11 cellular contexts compared by ENCODE assay signal in the genomic region with DNA sequence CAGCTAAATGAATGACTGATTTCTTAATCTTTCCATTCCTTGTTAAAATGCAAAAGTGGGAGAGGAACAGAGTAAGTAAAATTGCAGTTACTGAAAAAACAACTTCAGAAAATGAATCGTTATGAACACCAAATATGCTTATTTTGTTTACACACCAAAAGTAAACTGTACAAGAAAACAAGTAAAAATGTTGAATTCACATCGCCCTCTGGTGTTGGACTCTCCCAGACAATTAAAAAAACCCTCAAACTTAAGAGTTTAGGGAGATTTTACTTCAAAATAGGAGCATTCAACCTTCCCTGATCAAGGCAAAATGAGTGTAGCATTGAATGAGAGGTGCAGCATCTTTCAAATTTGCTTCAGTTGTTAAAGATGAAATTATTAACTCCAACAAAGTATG. TPM values are rescaled to one million over a fixed set of nuclear protein-coding genes. Genes with fewer than 3 reads are reported as not detected.
A peak's percentile ranks its signal among the peaks of the same experiment; 100 is the strongest.
DNase-seq lines count a peak whose midpoint lies in the region; ATAC-seq and TF ChIP-seq lines count a peak whose summit lies in the region.
"Had no signal": no experiment of that assay in that cellular context is flagged by ENCODE, and none has a peak within 500 bp of the region (broad histone marks: within the 10 kb centered on the region; RNA-seq: fewer than 3 reads in every experiment).

No MANE protein-coding gene starts in this region.

- no peaks in the 10 kb centered on the region for H3K27me3 Mint-ChIP-seq in progenitor cell of endocrine pancreas

- no peak overlapping the region for H3K4me3 Mint-ChIP-seq in progenitor cell of endocrine pancreas (ENCODE audit: low read depth)

- peak; percentile 54 for TF ChIP-seq CTCF in progenitor cell of endocrine pancreas (IDR thresholded peaks at IDR 0.05; ENCODE audit: unreplicated experiment)

- no peaks in the 10 kb centered on the region for H3K36me3 Mint-ChIP-seq in progenitor cell of endocrine pancreas (ENCODE audit: insufficient read depth)

- H3K27ac Mint-ChIP-seq in progenitor cell of endocrine pancreas, result no peak overlapping the region

- ATAC-seq in HG02884 (IDR thresholded peaks at IDR 0.05; ENCODE audit: unreplicated experiment) (no peak), GM21528 (IDR thresholded peaks at IDR 0.05; ENCODE audit: low FRiP score, unreplicated experiment) (no peak)

- peaks cover 14% of the 10 kb centered on the region for H3K4me1 Mint-ChIP-seq in progenitor cell of endocrine pancreas (ENCODE audit: low read depth)

- no peaks in the 10 kb centered on the region for H3K9me3 Mint-ChIP-seq in progenitor cell of endocrine pancreas (ENCODE audit: low read depth)

- DNase-seq in NCI-H1417 (lab: John Stamatoyannopoulos, UW) (peak in 2 of 3 experiments; percentile 7 to 46), NCI-H1417 treated with DMSO at 0.1 percent for 48 hours (lab: John Stamatoyannopoulos, UW) (no peak), NCI-H2227 (lab: John Stamatoyannopoulos, UW; ENCODE audit: unreplicated experiment) (peak; percentile 6), dedifferentiated amniotic fluid mesenchymal stem cell (ENCODE audit: extremely low spot score) (peak; percentile 47), progenitor cell of endocrine pancreas (ENCODE audit: low spot score, unreplicated experiment) (no peak), T-helper 2 cell (no peak)
- DNase-seq: caudate nucleus, H7, SW 1271 had no signal

RNA-seq across cellular contexts. Expression of a gene that starts 19.4 kb away (rescaled TPM):
- 8.3 and 9.6 TPM in 2 replicates for total RNA-seq in progenitor cell of endocrine pancreas

Comparison
In these comparisons a context has a peak if more than half of its experiments do, and no peak if none do; other contexts are left out.
1. DNase-seq: peak in NCI-H1417 (2 of 3), NCI-H2227 (single experiment) and dedifferentiated amniotic fluid mesenchymal stem cell (single experiment); none in NCI-H1417 treated with DMSO at 0.1 percent for 48 hours (single experiment), progenitor cell of endocrine pancreas (single experiment) and T-helper 2 cell (0 of 5).